In genomic region chr13:44191504-44192171, GRCh38 we compare ENCODE assay signal across 8 cellular contexts.
DNase-seq lines count a peak whose midpoint lies in the region; ATAC-seq and TF ChIP-seq lines count a peak whose summit lies in the region.

No MANE protein-coding gene starts in this region.

- H3K27me3 Mint-ChIP-seq in endothelial cell (ENCODE audit: unreplicated experiment) = no peaks in the 10 kb centered on the region

- DNase-seq in 8988T (peak; percentile 19), NCI-H446 treated with DMSO at 0.1 percent for 48 hours (lab: John Stamatoyannopoulos, UW) (peak; percentile 91), endothelial cell (ENCODE audit: low spot score) (peak; percentile 46), midbrain (lab: John Stamatoyannopoulos, UW) (peak; percentile 80), transverse colon (peak; percentile 42)
- peak; percentile 11 for DNase-seq in activated CD4-positive, alpha-beta T cell treated with anti-CD3 and anti-CD28 coated beads, Interleukin-2, amount 50 U/mL, for 4 hours

- H3K36me3 ChIP-seq in transverse colon = no peaks in the 10 kb centered on the region

- H3K27ac ChIP-seq in transverse colon = peak overlapping the region in 1 of 4 donors; percentile 7

- H3K4me3 Mint-ChIP-seq in endothelial cell (ENCODE audit: unreplicated experiment) = no peak overlapping the region

- no peak overlapping the region for H3K27ac Mint-ChIP-seq in endothelial cell (ENCODE audit: unreplicated experiment)

- in situ Hi-C loops in transverse colon (cut with MboI; ENCODE audit: low pct_ligation_motif_present in 1 of 4, low pct_unique_long_range_greater_than_20kb in 1 of 4, low sequenced_read_pairs in 3 of 4) = loop anchor here in 3 of 4 donors (25.0 kb wide), 2 partner anchors 246 to 279 kb away; no protein-coding TSS in a partner anchor

- intact Hi-C loops in transverse colon (cut with DNase I; ENCODE audit: low total_unique reads) = no loop called here

- TF ChIP-seq EP300 in transverse colon (IDR thresholded peaks at IDR 0.05; ENCODE audit: low read depth) = no peak

- H3K4me1 Mint-ChIP-seq in endothelial cell (ENCODE audit: unreplicated experiment) = peaks cover 12% of the 10 kb centered on the region

- TF ChIP-seq POLR2A in transverse colon (IDR thresholded peaks at IDR 0.05) = no peak

- H3K4me3 ChIP-seq in transverse colon = no peak overlapping the region

- ATAC-seq in GM18868 (IDR thresholded peaks at IDR 0.05; ENCODE audit: unreplicated experiment) = no peak

- peak; percentile 70 for TF ChIP-seq CTCF in GM12872 (IDR thresholded peaks at IDR 0.05; ENCODE audit: insufficient read depth, low read depth, low read length)
- peak; percentile 68 for TF ChIP-seq CTCF in endothelial cell (IDR thresholded peaks at IDR 0.05; ENCODE audit: unreplicated experiment)
- peak; percentile 59 to 87 (median 73) for TF ChIP-seq CTCF in transverse colon (IDR thresholded peaks at IDR 0.05)

- no peaks in the 10 kb centered on the region for H3K27me3 ChIP-seq in transverse colon

- no peaks in the 10 kb centered on the region for H3K4me1 ChIP-seq in transverse colon

- H3K36me3 Mint-ChIP-seq in endothelial cell (ENCODE audit: low read depth, unreplicated experiment) = no peaks in the 10 kb centered on the region

- 66 to 82% methylated on average over 6 to 15 of the region's 15 CpGs for WGBS in transverse colon (ENCODE audit: low coverage in 1 of 2), 2 donors

- no peaks in the 10 kb centered on the region for H3K9me3 ChIP-seq in transverse colon

- H3K9me3 Mint-ChIP-seq in endothelial cell (ENCODE audit: unreplicated experiment) = no peaks in the 10 kb centered on the region

Comparison
In these comparisons a context has a peak if more than half of its experiments do, and no peak if none do; other contexts are left out.
1. DNase-seq: peak in every context shown above with its lines; median percentile 91 in NCI-H446 treated with DMSO at 0.1 percent for 48 hours; 80 in midbrain; 46 in endothelial cell; 42 in transverse colon; 19 in 8988T; 11 in activated CD4-positive, alpha-beta T cell treated with anti-CD3 and anti-CD28 coated beads, Interleukin-2, amount 50 U/mL, for 4 hours.